Comparison of ENCODE assay signal across 1 cellular context in the genomic region with DNA sequence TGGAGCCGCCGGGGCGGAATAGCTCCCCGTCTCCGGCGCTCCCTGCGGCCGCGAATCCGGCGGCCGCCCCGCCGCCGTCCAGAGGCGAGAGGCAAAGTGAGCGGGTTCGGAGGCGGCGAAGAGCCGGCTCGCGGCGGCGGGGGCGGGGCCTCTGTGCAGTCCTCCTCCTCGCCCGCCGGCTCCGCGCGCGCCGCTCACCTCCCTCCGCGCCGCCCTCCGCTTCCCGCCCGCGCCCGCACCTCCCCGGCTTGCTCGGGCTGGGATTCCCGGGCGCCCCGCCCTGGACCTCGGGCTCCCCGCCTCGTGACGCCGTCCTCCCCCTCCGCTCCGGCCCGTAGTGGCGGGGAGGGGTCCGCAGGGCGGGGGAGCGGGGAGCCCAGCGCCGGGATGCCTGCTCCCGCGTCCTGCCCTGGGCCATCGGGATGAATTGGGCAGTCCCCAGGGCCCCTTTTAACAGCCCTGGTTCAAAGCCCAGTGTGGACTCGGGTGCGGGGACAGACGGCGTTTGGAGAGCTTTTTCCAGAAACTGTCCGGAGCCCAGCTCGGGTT.
TF ChIP-seq lines count a peak whose summit lies in the region.

A gene with protein sequence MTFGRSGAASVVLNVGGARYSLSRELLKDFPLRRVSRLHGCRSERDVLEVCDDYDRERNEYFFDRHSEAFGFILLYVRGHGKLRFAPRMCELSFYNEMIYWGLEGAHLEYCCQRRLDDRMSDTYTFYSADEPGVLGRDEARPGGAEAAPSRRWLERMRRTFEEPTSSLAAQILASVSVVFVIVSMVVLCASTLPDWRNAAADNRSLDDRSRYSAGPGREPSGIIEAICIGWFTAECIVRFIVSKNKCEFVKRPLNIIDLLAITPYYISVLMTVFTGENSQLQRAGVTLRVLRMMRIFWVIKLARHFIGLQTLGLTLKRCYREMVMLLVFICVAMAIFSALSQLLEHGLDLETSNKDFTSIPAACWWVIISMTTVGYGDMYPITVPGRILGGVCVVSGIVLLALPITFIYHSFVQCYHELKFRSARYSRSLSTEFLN (minus strand): TSS at position 98 of the 549 bp plus-strand sequence. CDS start 481 bp downstream, outside the sequence.

TF ChIP-seq in WTC11, 78 proteins besides CTCF, POLR2A, EP300 and RAD21 (continued from another document and continues in another):
- TF ChIP-seq, protein P1, sequence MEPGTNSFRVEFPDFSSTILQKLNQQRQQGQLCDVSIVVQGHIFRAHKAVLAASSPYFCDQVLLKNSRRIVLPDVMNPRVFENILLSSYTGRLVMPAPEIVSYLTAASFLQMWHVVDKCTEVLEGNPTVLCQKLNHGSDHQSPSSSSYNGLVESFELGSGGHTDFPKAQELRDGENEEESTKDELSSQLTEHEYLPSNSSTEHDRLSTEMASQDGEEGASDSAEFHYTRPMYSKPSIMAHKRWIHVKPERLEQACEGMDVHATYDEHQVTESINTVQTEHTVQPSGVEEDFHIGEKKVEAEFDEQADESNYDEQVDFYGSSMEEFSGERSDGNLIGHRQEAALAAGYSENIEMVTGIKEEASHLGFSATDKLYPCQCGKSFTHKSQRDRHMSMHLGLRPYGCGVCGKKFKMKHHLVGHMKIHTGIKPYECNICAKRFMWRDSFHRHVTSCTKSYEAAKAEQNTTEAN (CRISPR knock-in tag; IDR thresholded peaks at IDR 0.05), result no peak
- TF ChIP-seq FOXP1 (CRISPR knock-in tag; IDR thresholded peaks at IDR 0.05; ENCODE audit: borderline replicate concordance), result no peak
- TF ChIP-seq, protein P2, sequence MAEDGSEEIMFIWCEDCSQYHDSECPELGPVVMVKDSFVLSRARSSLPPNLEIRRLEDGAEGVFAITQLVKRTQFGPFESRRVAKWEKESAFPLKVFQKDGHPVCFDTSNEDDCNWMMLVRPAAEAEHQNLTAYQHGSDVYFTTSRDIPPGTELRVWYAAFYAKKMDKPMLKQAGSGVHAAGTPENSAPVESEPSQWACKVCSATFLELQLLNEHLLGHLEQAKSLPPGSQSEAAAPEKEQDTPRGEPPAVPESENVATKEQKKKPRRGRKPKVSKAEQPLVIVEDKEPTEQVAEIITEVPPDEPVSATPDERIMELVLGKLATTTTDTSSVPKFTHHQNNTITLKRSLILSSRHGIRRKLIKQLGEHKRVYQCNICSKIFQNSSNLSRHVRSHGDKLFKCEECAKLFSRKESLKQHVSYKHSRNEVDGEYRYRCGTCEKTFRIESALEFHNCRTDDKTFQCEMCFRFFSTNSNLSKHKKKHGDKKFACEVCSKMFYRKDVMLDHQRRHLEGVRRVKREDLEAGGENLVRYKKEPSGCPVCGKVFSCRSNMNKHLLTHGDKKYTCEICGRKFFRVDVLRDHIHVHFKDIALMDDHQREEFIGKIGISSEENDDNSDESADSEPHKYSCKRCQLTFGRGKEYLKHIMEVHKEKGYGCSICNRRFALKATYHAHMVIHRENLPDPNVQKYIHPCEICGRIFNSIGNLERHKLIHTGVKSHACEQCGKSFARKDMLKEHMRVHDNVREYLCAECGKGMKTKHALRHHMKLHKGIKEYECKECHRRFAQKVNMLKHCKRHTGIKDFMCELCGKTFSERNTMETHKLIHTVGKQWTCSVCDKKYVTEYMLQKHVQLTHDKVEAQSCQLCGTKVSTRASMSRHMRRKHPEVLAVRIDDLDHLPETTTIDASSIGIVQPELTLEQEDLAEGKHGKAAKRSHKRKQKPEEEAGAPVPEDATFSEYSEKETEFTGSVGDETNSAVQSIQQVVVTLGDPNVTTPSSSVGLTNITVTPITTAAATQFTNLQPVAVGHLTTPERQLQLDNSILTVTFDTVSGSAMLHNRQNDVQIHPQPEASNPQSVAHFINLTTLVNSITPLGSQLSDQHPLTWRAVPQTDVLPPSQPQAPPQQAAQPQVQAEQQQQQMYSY (CRISPR knock-in tag; IDR thresholded peaks at IDR 0.05), result 0 out of 2 replicates have a peak, but pooled peaks have one; percentile 0
- no peak for TF ChIP-seq SMAD4 (CRISPR knock-in tag; IDR thresholded peaks at IDR 0.05)
- no peak for TF ChIP-seq PRRX2 (CRISPR knock-in tag; IDR thresholded peaks at IDR 0.05)
- no peak for TF ChIP-seq ZNF317 (CRISPR knock-in tag; IDR thresholded peaks at IDR 0.05; ENCODE audit: borderline replicate concordance, low read depth)
- TF ChIP-seq HMGA2 (CRISPR knock-in tag; IDR thresholded peaks at IDR 0.05), result no peak
- TF ChIP-seq NR1H2 (CRISPR knock-in tag; IDR thresholded peaks at IDR 0.05), result no peak
- TF ChIP-seq, protein P3, sequence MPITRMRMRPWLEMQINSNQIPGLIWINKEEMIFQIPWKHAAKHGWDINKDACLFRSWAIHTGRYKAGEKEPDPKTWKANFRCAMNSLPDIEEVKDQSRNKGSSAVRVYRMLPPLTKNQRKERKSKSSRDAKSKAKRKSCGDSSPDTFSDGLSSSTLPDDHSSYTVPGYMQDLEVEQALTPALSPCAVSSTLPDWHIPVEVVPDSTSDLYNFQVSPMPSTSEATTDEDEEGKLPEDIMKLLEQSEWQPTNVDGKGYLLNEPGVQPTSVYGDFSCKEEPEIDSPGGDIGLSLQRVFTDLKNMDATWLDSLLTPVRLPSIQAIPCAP (CRISPR knock-in tag; IDR thresholded peaks at IDR 0.05), result no peak
- TF ChIP-seq ZNF423 (CRISPR knock-in tag; IDR thresholded peaks at IDR 0.05), result no peak
- TF ChIP-seq RORB (CRISPR knock-in tag; IDR thresholded peaks at IDR 0.05), result no peak
- no peak for TF ChIP-seq ZNF138 (CRISPR knock-in tag; conservative IDR thresholded peaks at IDR 0.05)
- no peak for TF ChIP-seq IRF2 (CRISPR knock-in tag; IDR thresholded peaks at IDR 0.05; ENCODE audit: borderline replicate concordance, low read depth)
- TF ChIP-seq, protein P4, sequence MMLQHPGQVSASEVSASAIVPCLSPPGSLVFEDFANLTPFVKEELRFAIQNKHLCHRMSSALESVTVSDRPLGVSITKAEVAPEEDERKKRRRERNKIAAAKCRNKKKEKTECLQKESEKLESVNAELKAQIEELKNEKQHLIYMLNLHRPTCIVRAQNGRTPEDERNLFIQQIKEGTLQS (CRISPR knock-in tag; conservative IDR thresholded peaks at IDR 0.05), result no peak
- TF ChIP-seq, protein P5, sequence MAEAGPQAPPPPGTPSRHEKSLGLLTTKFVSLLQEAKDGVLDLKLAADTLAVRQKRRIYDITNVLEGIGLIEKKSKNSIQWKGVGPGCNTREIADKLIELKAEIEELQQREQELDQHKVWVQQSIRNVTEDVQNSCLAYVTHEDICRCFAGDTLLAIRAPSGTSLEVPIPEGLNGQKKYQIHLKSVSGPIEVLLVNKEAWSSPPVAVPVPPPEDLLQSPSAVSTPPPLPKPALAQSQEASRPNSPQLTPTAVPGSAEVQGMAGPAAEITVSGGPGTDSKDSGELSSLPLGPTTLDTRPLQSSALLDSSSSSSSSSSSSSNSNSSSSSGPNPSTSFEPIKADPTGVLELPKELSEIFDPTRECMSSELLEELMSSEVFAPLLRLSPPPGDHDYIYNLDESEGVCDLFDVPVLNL (CRISPR knock-in tag; IDR thresholded peaks at IDR 0.05; ENCODE audit: borderline replicate concordance, low read depth), result no peak
- no peak for TF ChIP-seq RELA (CRISPR knock-in tag; IDR thresholded peaks at IDR 0.05; ENCODE audit: borderline replicate concordance)
- TF ChIP-seq, protein P6, sequence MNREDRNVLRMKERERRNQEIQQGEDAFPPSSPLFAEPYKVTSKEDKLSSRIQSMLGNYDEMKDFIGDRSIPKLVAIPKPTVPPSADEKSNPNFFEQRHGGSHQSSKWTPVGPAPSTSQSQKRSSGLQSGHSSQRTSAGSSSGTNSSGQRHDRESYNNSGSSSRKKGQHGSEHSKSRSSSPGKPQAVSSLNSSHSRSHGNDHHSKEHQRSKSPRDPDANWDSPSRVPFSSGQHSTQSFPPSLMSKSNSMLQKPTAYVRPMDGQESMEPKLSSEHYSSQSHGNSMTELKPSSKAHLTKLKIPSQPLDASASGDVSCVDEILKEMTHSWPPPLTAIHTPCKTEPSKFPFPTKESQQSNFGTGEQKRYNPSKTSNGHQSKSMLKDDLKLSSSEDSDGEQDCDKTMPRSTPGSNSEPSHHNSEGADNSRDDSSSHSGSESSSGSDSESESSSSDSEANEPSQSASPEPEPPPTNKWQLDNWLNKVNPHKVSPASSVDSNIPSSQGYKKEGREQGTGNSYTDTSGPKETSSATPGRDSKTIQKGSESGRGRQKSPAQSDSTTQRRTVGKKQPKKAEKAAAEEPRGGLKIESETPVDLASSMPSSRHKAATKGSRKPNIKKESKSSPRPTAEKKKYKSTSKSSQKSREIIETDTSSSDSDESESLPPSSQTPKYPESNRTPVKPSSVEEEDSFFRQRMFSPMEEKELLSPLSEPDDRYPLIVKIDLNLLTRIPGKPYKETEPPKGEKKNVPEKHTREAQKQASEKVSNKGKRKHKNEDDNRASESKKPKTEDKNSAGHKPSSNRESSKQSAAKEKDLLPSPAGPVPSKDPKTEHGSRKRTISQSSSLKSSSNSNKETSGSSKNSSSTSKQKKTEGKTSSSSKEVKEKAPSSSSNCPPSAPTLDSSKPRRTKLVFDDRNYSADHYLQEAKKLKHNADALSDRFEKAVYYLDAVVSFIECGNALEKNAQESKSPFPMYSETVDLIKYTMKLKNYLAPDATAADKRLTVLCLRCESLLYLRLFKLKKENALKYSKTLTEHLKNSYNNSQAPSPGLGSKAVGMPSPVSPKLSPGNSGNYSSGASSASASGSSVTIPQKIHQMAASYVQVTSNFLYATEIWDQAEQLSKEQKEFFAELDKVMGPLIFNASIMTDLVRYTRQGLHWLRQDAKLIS (CRISPR knock-in tag; IDR thresholded peaks at IDR 0.05; ENCODE audit: borderline replicate concordance), result no peak
- TF ChIP-seq TEAD1 (CRISPR knock-in tag; IDR thresholded peaks at IDR 0.05), result no peak
- TF ChIP-seq MYBL2 (CRISPR knock-in tag; IDR thresholded peaks at IDR 0.05), result no peak
- no peak for TF ChIP-seq ATF1 (CRISPR knock-in tag; IDR thresholded peaks at IDR 0.05)
- TF ChIP-seq CREB1 (CRISPR knock-in tag; IDR thresholded peaks at IDR 0.05), result no peak
- TF ChIP-seq GTF2I (CRISPR knock-in tag; conservative IDR thresholded peaks at IDR 0.05), result no peak
- TF ChIP-seq GABPB1 (CRISPR knock-in tag; IDR thresholded peaks at IDR 0.05), result no peak
- no peak for TF ChIP-seq JUN (CRISPR knock-in tag; IDR thresholded peaks at IDR 0.05)
- no peak for TF ChIP-seq FOXJ3 (CRISPR knock-in tag; IDR thresholded peaks at IDR 0.05; ENCODE audit: borderline replicate concordance)
- TF ChIP-seq ETV6 (CRISPR knock-in tag; IDR thresholded peaks at IDR 0.05), result no peak
- TF ChIP-seq, protein P7, sequence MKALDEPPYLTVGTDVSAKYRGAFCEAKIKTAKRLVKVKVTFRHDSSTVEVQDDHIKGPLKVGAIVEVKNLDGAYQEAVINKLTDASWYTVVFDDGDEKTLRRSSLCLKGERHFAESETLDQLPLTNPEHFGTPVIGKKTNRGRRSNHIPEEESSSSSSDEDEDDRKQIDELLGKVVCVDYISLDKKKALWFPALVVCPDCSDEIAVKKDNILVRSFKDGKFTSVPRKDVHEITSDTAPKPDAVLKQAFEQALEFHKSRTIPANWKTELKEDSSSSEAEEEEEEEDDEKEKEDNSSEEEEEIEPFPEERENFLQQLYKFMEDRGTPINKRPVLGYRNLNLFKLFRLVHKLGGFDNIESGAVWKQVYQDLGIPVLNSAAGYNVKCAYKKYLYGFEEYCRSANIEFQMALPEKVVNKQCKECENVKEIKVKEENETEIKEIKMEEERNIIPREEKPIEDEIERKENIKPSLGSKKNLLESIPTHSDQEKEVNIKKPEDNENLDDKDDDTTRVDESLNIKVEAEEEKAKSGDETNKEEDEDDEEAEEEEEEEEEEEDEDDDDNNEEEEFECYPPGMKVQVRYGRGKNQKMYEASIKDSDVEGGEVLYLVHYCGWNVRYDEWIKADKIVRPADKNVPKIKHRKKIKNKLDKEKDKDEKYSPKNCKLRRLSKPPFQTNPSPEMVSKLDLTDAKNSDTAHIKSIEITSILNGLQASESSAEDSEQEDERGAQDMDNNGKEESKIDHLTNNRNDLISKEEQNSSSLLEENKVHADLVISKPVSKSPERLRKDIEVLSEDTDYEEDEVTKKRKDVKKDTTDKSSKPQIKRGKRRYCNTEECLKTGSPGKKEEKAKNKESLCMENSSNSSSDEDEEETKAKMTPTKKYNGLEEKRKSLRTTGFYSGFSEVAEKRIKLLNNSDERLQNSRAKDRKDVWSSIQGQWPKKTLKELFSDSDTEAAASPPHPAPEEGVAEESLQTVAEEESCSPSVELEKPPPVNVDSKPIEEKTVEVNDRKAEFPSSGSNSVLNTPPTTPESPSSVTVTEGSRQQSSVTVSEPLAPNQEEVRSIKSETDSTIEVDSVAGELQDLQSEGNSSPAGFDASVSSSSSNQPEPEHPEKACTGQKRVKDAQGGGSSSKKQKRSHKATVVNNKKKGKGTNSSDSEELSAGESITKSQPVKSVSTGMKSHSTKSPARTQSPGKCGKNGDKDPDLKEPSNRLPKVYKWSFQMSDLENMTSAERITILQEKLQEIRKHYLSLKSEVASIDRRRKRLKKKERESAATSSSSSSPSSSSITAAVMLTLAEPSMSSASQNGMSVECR (CRISPR knock-in tag; IDR thresholded peaks at IDR 0.05; ENCODE audit: borderline replicate concordance), result no peak
- TF ChIP-seq, protein P8, sequence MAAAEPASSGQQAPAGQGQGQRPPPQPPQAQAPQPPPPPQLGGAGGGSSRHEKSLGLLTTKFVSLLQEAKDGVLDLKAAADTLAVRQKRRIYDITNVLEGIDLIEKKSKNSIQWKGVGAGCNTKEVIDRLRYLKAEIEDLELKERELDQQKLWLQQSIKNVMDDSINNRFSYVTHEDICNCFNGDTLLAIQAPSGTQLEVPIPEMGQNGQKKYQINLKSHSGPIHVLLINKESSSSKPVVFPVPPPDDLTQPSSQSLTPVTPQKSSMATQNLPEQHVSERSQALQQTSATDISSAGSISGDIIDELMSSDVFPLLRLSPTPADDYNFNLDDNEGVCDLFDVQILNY (CRISPR knock-in tag; IDR thresholded peaks at IDR 0.05), result peak; percentile 81
- TF ChIP-seq CBFB (CRISPR knock-in tag; IDR thresholded peaks at IDR 0.05; ENCODE audit: low read depth), result 0 out of 2 replicates have a peak, but pooled peaks have one; percentile 42
- TF ChIP-seq, protein P9, sequence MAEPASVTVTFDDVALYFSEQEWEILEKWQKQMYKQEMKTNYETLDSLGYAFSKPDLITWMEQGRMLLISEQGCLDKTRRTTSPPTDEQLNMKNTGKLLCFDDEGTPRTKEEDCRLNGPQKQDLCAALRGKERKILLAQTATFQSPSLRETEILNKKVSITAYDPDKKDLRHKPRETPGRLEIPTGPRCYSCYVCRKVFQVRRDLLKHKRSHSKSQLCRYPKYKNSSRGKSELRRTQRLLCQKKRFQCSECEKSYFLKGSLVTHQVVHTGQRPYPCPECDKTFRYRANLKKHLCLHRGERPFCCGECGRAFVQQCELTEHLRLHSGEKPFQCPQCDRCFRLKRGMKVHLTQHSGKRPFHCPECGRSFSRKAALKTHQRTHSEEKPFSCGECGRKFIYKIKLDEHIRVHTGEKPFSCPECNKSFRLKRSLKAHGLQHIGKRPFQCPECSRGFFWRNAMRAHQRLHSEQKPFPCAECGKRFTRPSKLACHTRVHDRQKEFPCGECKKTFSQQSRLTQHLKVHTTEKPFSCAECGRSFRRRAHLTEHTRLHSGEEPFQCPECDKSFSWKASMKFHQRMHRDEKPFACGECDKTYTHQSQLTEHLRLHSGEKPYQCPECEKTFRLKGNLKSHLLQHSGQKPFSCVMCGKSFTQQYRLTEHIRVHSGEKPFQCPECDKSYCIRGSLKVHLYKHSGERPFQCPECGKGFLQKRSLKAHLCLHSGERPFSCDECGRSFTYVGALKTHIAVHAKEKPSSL (CRISPR knock-in tag; conservative IDR thresholded peaks at IDR 0.05), result no peak
- TF ChIP-seq SMAD3 (CRISPR knock-in tag; IDR thresholded peaks at IDR 0.05; ENCODE audit: borderline replicate concordance), result no peak
- TF ChIP-seq, protein P10, sequence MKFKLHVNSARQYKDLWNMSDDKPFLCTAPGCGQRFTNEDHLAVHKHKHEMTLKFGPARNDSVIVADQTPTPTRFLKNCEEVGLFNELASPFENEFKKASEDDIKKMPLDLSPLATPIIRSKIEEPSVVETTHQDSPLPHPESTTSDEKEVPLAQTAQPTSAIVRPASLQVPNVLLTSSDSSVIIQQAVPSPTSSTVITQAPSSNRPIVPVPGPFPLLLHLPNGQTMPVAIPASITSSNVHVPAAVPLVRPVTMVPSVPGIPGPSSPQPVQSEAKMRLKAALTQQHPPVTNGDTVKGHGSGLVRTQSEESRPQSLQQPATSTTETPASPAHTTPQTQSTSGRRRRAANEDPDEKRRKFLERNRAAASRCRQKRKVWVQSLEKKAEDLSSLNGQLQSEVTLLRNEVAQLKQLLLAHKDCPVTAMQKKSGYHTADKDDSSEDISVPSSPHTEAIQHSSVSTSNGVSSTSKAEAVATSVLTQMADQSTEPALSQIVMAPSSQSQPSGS (CRISPR knock-in tag; IDR thresholded peaks at IDR 0.05; ENCODE audit: borderline replicate concordance, low read depth), result no peak
